ENCODE assay signal across 25 cellular contexts in the genomic region with DNA sequence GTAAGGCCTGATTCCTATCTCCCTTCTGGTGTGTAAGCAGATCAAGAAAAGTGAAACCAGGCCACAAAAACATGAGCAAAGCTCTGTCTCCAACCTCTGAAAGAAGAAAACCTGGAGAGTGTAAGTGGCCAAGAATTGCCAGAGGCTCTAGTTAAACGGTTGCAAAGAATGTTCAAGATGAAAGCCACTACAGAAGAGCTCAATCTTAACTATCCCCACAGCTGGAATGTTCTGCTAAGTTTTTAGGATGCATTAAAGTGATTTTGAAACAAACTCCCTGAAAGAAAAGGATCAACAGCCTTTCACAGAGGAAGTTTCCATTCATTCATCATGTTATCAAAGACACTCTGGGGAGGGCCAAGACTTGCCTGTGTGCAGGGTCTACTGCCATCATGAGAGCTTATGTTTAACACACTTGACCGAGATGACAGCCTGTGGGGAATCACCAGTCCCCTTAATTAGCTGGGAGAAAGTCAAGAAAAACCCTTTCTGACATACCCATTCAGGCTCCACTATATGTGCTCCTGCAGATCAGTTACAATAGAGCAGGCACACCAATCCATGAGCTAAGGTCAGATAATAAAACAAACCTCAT.
DNase-seq lines count a peak whose midpoint lies in the region; ATAC-seq and TF ChIP-seq lines count a peak whose summit lies in the region.
"Had no signal": no experiment of that assay in that cellular context is flagged by ENCODE, and none has a peak within 500 bp of the region (broad histone marks: within the 10 kb centered on the region; RNA-seq: fewer than 3 reads in every experiment).

No MANE protein-coding gene starts in this region.

- H3K27ac ChIP-seq in ectodermal cell (ENCODE audit: insufficient read depth, low read depth, low read length, poor library complexity, severe bottlenecking) (peak overlapping the region; percentile 20), stomach (peak overlapping the region in 3 of 5 donors; percentile 6 to 13 (median 9))
- H3K27ac ChIP-seq: esophagus squamous epithelium, thyroid gland had no signal

- H3K4me3 Mint-ChIP-seq in mesothelial cell of epicardium (no peak overlapping the region), endothelial cell (ENCODE audit: unreplicated experiment) (no peak overlapping the region)
- H3K4me3 Mint-ChIP-seq: H9, neural crest cell had no signal

- DNase-seq in left cardiac atrium: no peak
- DNase-seq in Right ventricle myocardium inferior (ENCODE audit: missing footprints): no peak
- no peak for DNase-seq in mesothelial cell of epicardium (ENCODE audit: low spot score in 2 of 2, unreplicated experiment in 2 of 2)
- no peak for DNase-seq in stomach
- no peak for DNase-seq in endothelial cell (ENCODE audit: low spot score)
- no peak for DNase-seq in GM19238 (ENCODE audit: insufficient read length, low spot score)
- DNase-seq: activated CD4-positive, alpha-beta T cell treated with anti-CD3 and anti-CD28 coated beads, Interleukin-2, amount 50 U/mL, for 48 hours; activated naive CD4-positive, alpha-beta T cell treated with Interleukin-2 at 50 U/mL for 16 hours; amniotic stem cell; esophagus squamous epithelium; H9; NCI-H1105 treated with DMSO at 0.1 percent for 48 hours; NCI-H2081; NCI-H774; posterior cingulate gyrus; RPMI8226; sigmoid colon; stimulated activated naive CD8-positive, alpha-beta T cell treated with anti-CD3 and anti-CD28 coated beads, Interleukin-15, Interleukin-2, amounts not matched to agents 100 U/mL and 50 U/mL, for 24 hours; T-helper 1 cell; thyroid gland had no signal

- H3K4me1 ChIP-seq in ectodermal cell (ENCODE audit: control insufficient read depth, insufficient read depth, low read length) (no peaks in the 10 kb centered on the region), stomach (peaks cover 0 to 18% (median 8%) of the 10 kb centered on the region in 4 donors)
- H3K4me1 ChIP-seq: thyroid gland had no signal

- peaks cover 13% of the 10 kb centered on the region for H3K36me3 Mint-ChIP-seq in mesothelial cell of epicardium
- H3K36me3 Mint-ChIP-seq in endothelial cell (ENCODE audit: low read depth, unreplicated experiment): no peaks in the 10 kb centered on the region

- H3K9me3 Mint-ChIP-seq in mesothelial cell of epicardium (peaks cover 21% of the 10 kb centered on the region), endothelial cell (ENCODE audit: unreplicated experiment) (no peaks in the 10 kb centered on the region)

- H3K4me3 ChIP-seq in ectodermal cell (ENCODE audit: insufficient read depth, low read depth, low read length): no peak overlapping the region
- no peak overlapping the region for H3K4me3 ChIP-seq in stomach
- H3K4me3 ChIP-seq: esophagus squamous epithelium, K562, sigmoid colon, thyroid gland had no signal

- H3K27me3 ChIP-seq in ectodermal cell (ENCODE audit: control insufficient read depth, insufficient read depth, low read length, poor library complexity, severe bottlenecking): no peaks in the 10 kb centered on the region
- H3K27me3 ChIP-seq in stomach: no peaks in the 10 kb centered on the region
- H3K27me3 ChIP-seq: esophagus squamous epithelium, sigmoid colon, thyroid gland had no signal

- H3K36me3 ChIP-seq in ectodermal cell (ENCODE audit: control insufficient read depth, insufficient read depth, low read length): no peaks in the 10 kb centered on the region
- H3K36me3 ChIP-seq in stomach: peaks cover 0 to 13% (median 2%) of the 10 kb centered on the region in 4 donors
- H3K36me3 ChIP-seq: esophagus squamous epithelium, thyroid gland had no signal

- peaks cover 11% of the 10 kb centered on the region for H3K4me1 Mint-ChIP-seq in mesothelial cell of epicardium
- H3K4me1 Mint-ChIP-seq in endothelial cell (ENCODE audit: unreplicated experiment): no peaks in the 10 kb centered on the region

- TF ChIP-seq EP300 in stomach (IDR thresholded peaks at IDR 0.05): no peak

- no peaks in the 10 kb centered on the region for H3K9me3 ChIP-seq in ectodermal cell (ENCODE audit: control insufficient read depth, low read length)
- H3K9me3 ChIP-seq in stomach: peaks cover 0 to 7% (median 0%) of the 10 kb centered on the region in 4 donors
- H3K9me3 ChIP-seq: esophagus squamous epithelium, sigmoid colon, thyroid gland had no signal

- H3K27me3 Mint-ChIP-seq in mesothelial cell of epicardium (ENCODE audit: low read depth) (peaks cover under 1% of the 10 kb centered on the region), endothelial cell (ENCODE audit: unreplicated experiment) (no peaks in the 10 kb centered on the region)

- H3K27ac Mint-ChIP-seq in mesothelial cell of epicardium: peak overlapping the region; percentile 84
- no peak overlapping the region for H3K27ac Mint-ChIP-seq in endothelial cell (ENCODE audit: unreplicated experiment)
- H3K27ac Mint-ChIP-seq: H9 had no signal

- ATAC-seq in left cardiac atrium (peak; percentile 23 to 38), Right ventricle myocardium inferior (no peak), HG03520 (IDR thresholded peaks at IDR 0.05; ENCODE audit: unreplicated experiment) (no peak)
- ATAC-seq: activated CD4-positive, CD25-positive, alpha-beta regulatory T cell treated with anti-CD3 and anti-CD28 coated beads, Interleukin-2, amount 50 U/mL, for 24 hours; K562; stimulated activated naive CD8-positive, alpha-beta T cell treated with anti-CD3 and anti-CD28 coated beads, Interleukin-15, Interleukin-2, amounts not matched to agents 100 U/mL and 50 U/mL, for 24 hours had no signal

- TF ChIP-seq CTCF in mesothelial cell of epicardium (IDR thresholded peaks at IDR 0.05; ENCODE audit: unreplicated experiment) (no peak), stomach (IDR thresholded peaks at IDR 0.05) (no peak), endothelial cell (IDR thresholded peaks at IDR 0.05; ENCODE audit: unreplicated experiment) (no peak)

- WGBS in ectodermal cell, 2 experiments: 81 to 84% methylated on average over 2 of the region's 2 CpGs
- 40 to 53% (median 45%) methylated on average over 2 of the region's 2 CpGs for WGBS in stomach, 5 donors

- no peak for TF ChIP-seq POLR2A in stomach (IDR thresholded peaks at IDR 0.05)

- intact Hi-C loops in left cardiac atrium (cut with DNase I) (no loop called here), Right ventricle myocardium inferior (cut with DNase I) (no loop called here), stomach (cut with DNase I; ENCODE audit: low total_unique reads) (no loop called here)

Comparison
In these comparisons a context has a peak if more than half of its experiments do, and no peak if none do; other contexts are left out.
1. ATAC-seq: peak in left cardiac atrium (2 of 2); none in Right ventricle myocardium inferior (single experiment) and HG03520 (single experiment).